9 cellular contexts compared by ENCODE assay signal in genomic region chr9:113520109-113520642, GRCh38. TPM values are rescaled to one million over a fixed set of nuclear protein-coding genes. Genes with fewer than 3 reads are reported as not detected.
DNase-seq lines count a peak whose midpoint lies in the region; ATAC-seq and TF ChIP-seq lines count a peak whose summit lies in the region.
"Had no signal": no experiment of that assay in that cellular context is flagged by ENCODE, and none has a peak within 500 bp of the region (broad histone marks: within the 10 kb centered on the region; RNA-seq: fewer than 3 reads in every experiment).

No MANE protein-coding gene starts in this region.

- no peak for TF ChIP-seq POLR2A in breast epithelium (IDR thresholded peaks at IDR 0.05)
- TF ChIP-seq POLR2A in transverse colon (IDR thresholded peaks at IDR 0.05): no peak

- H3K27ac Mint-ChIP-seq in MCF 10A (ENCODE audit: low read depth, unreplicated experiment): no peak overlapping the region

- H3K9me3 Mint-ChIP-seq in MCF 10A (ENCODE audit: unreplicated experiment): no peaks in the 10 kb centered on the region

- no peaks in the 10 kb centered on the region for H3K36me3 Mint-ChIP-seq in MCF 10A (ENCODE audit: insufficient read depth, unreplicated experiment)

- H3K4me3 ChIP-seq in breast epithelium (no peak overlapping the region), transverse colon (peak overlapping the region in 1 of 4 donors; percentile 15)

- no peak for TF ChIP-seq EP300 in transverse colon (IDR thresholded peaks at IDR 0.05; ENCODE audit: low read depth)

- no peaks in the 10 kb centered on the region for H3K27me3 ChIP-seq in breast epithelium
- H3K27me3 ChIP-seq in transverse colon: no peaks in the 10 kb centered on the region

- POLR2A ChIA-PET in MCF 10A (lab: Yijun Ruan, JAX): interaction anchor here (0.8 kb wide), 1 partner anchor 35 kb away, joined by 3 read pairs; no protein-coding TSS in a partner anchor

- BruUV-seq in MCF 10A (replicated peaks; lab: Mats Ljungman, UMichigan): no TSS peak

- H3K27me3 Mint-ChIP-seq in MCF 10A (ENCODE audit: insufficient read depth, unreplicated experiment): no peaks in the 10 kb centered on the region

- H3K36me3 ChIP-seq in breast epithelium (no peaks in the 10 kb centered on the region), transverse colon (no peaks in the 10 kb centered on the region)

- H3K9me3 ChIP-seq in breast epithelium: no peaks in the 10 kb centered on the region
- no peaks in the 10 kb centered on the region for H3K9me3 ChIP-seq in transverse colon
- H3K9me3 ChIP-seq: SK-N-SH had no signal

- H3K4me1 Mint-ChIP-seq in MCF 10A (ENCODE audit: insufficient read depth, unreplicated experiment): no peaks in the 10 kb centered on the region

- in situ Hi-C loops in transverse colon (cut with MboI; ENCODE audit: low pct_ligation_motif_present in 1 of 4, low pct_unique_long_range_greater_than_20kb in 1 of 4, low sequenced_read_pairs in 3 of 4): no loop called here

- no peak for TF ChIP-seq CTCF in MCF 10A (IDR thresholded peaks at IDR 0.05; ENCODE audit: unreplicated experiment)
- TF ChIP-seq CTCF in breast epithelium (IDR thresholded peaks at IDR 0.05): no peak
- no peak for TF ChIP-seq CTCF in transverse colon (IDR thresholded peaks at IDR 0.05)

- no peak overlapping the region for H3K4me3 Mint-ChIP-seq in MCF 10A (ENCODE audit: unreplicated experiment)

- no peaks in the 10 kb centered on the region for H3K4me1 ChIP-seq in breast epithelium
- peaks cover 41 to 100% (median 73%) of the 10 kb centered on the region in 4 donors for H3K4me1 ChIP-seq in transverse colon

- no peak overlapping the region for H3K27ac ChIP-seq in breast epithelium
- peak overlapping the region; percentile 85 to 92 (median 86) for H3K27ac ChIP-seq in transverse colon

- DNase-seq in MCF 10A (ENCODE audit: unreplicated experiment): peak; percentile 44
- no peak for DNase-seq in breast epithelium (ENCODE audit: low spot score in 2 of 2)
- DNase-seq in activated gamma-delta T cell treated with Interleukin-2 at 50 U/mL for 16 hours: peak; percentile 56
- DNase-seq in left colon: peak; percentile 53 to 69
- DNase-seq in transverse colon: peak; percentile 64
- no peak for DNase-seq in GM19238 (ENCODE audit: insufficient read length, low spot score)
- DNase-seq in cerebellar cortex (ENCODE audit: low spot score): no peak
- DNase-seq: SK-N-SH had no signal

- ATAC-seq in left colon (peak; percentile 50), HG03520 (IDR thresholded peaks at IDR 0.05; ENCODE audit: unreplicated experiment) (no peak)

- 46 to 50% methylated on average over 2 to 6 of the region's 6 CpGs for WGBS in transverse colon (ENCODE audit: low coverage in 1 of 2), 2 donors

- CTCF ChIA-PET in MCF 10A (lab: Yijun Ruan, JAX): no interaction called here

- intact Hi-C loops in MCF 10A (cut with micrococcal nuclease) (no loop called here), breast epithelium (cut with DNase I; ENCODE audit: low total_unique reads) (no loop called here), left colon (cut with DNase I, micrococcal nuclease) (no loop called here), transverse colon (cut with DNase I; ENCODE audit: low total_unique reads) (no loop called here)

RNA-seq across cellular contexts. Expression of gene RGS3, which starts 56.6 kb away (rescaled TPM):
- total RNA-seq in MCF 10A (2022): 32.1 and 34.8 TPM in 2 replicates
- total RNA-seq in breast epithelium: 10 to 100 TPM; 31.7 to 49.0 (median 35.4) TPM
- 10 to 100 TPM; 59.6 to 74.8 TPM for total RNA-seq in left colon
- 100 to 1,000 TPM in 1 of 4 donors, 10 to 100 TPM in 3; 62.7 to 150 (median 80.9) TPM for total RNA-seq in transverse colon

Comparison
In these comparisons a context has a peak if more than half of its experiments do, and no peak if none do; other contexts are left out.
1. DNase-seq: peak in MCF 10A (single experiment), activated gamma-delta T cell treated with Interleukin-2 at 50 U/mL for 16 hours (single experiment), left colon (2 of 2) and transverse colon (single experiment); none in breast epithelium (0 of 2), GM19238 (single experiment) and cerebellar cortex (single experiment).
2. H3K27ac ChIP-seq: peak in transverse colon (4 of 4); none in breast epithelium (0 of 2).